Comparison of ENCODE assay signal across 32 cellular contexts in the genomic region with DNA sequence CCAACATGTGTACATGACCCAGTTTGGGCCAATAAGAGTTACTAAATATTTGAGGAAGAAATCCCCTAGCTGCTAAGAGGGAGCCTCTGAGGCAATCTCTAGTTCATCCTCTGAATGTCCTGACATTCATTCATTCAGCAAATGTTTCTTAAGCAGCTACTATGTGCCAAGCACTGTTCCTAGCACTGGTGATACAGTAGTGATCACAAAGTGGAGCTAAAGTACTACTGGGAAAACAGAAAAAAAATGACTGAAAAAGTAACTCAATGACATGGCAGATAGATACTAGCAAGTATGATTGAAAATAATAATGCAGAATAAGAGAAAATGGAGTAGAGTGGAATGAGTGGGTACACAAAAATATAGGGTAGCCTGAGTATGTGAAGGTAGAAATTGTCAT.
"Had no signal": no experiment of that assay in that cellular context is flagged by ENCODE, and none has a peak within 500 bp of the region (broad histone marks: within the 10 kb centered on the region; RNA-seq: fewer than 3 reads in every experiment).

No MANE protein-coding gene starts in this region.

- H3K4me3 ChIP-seq: ascending aorta, esophagus muscularis mucosa, gastrocnemius medialis, pancreas, prostate gland, sigmoid colon, thoracic aorta, uterus had no signal

- H3K27me3 ChIP-seq: ascending aorta, esophagus muscularis mucosa, gastrocnemius medialis, pancreas, sigmoid colon, uterus had no signal

- H3K27me3 Mint-ChIP-seq: activated naive CD4-positive, alpha-beta T cell treated with anti-CD3 and anti-CD28 coated beads, Interleukin-2, amount 10 ng/mL, durations not matched to agents 7 days and 5 days; activated naive CD8-positive, alpha-beta T cell treated with anti-CD3 and anti-CD28 coated beads, Interleukin-2, amount 10 ng/mL, durations not matched to agents 7 days and 5 days; brain; stimulated activated naive CD8-positive, alpha-beta T cell treated with anti-CD3 and anti-CD28 coated beads, Interleukin-15, Interleukin-2, amounts not matched to agents 100 ng/mL and 50 ng/mL, for 24 hours had no signal

- H3K4me3 Mint-ChIP-seq: activated CD4-positive, alpha-beta memory T cell treated with anti-CD3 and anti-CD28 coated beads for 36 hours; activated naive CD4-positive, alpha-beta T cell treated with anti-CD3 and anti-CD28 coated beads, Interleukin-2, amount 10 ng/mL, durations not matched to agents 7 days and 5 days; activated naive CD8-positive, alpha-beta T cell treated with anti-CD3 and anti-CD28 coated beads, Interleukin-2, amount 10 ng/mL, durations not matched to agents 7 days and 5 days; activated T-helper 1 cell treated with anti-CD3 and anti-CD28 coated beads, Interleukin-12 subunit alpha, Interleukin-12 subunit beta, Interleukin-2, Interleukin-4 antibody, amounts not matched to agents 30 ng/mL and 10 ng/mL and 1 ng/mL, durations not matched to agents 14 hours and 24 hours and 36 hours; brain; endodermal cell; memory B cell; naive thymus-derived CD4-positive, alpha-beta T cell; stimulated activated effector memory CD8-positive, alpha-beta T cell treated with anti-CD3 and anti-CD28 coated beads, Interleukin-12 subunit alpha, Interleukin-12 subunit beta, amount 100 ng/mL, for 72 hours; stimulated activated naive CD8-positive, alpha-beta T cell treated with anti-CD3 and anti-CD28 coated beads, Interleukin-15, Interleukin-2, amounts not matched to agents 100 ng/mL and 50 ng/mL, for 24 hours had no signal

- H3K27ac ChIP-seq: ascending aorta, esophagus muscularis mucosa, gastrocnemius medialis, pancreas, prostate gland, sigmoid colon, thoracic aorta, uterus, VCaP had no signal

- H3K36me3 ChIP-seq: esophagus muscularis mucosa, gastrocnemius medialis, pancreas, prostate gland, sigmoid colon, thoracic aorta, uterus had no signal

- H3K36me3 Mint-ChIP-seq: activated CD4-positive, alpha-beta memory T cell treated with anti-CD3 and anti-CD28 coated beads for 36 hours; activated naive CD4-positive, alpha-beta T cell treated with anti-CD3 and anti-CD28 coated beads, Interleukin-2, amount 10 ng/mL, durations not matched to agents 7 days and 5 days; activated naive CD8-positive, alpha-beta T cell treated with anti-CD3 and anti-CD28 coated beads, Interleukin-2, amount 10 ng/mL, durations not matched to agents 7 days and 5 days; naive thymus-derived CD4-positive, alpha-beta T cell; stimulated activated effector memory CD8-positive, alpha-beta T cell treated with anti-CD3 and anti-CD28 coated beads, Interleukin-12 subunit alpha, Interleukin-12 subunit beta, amount 100 ng/mL, for 72 hours had no signal

- FAIRE-seq: pancreas, small intestine, TTC549 had no signal

- H3K9me3 Mint-ChIP-seq: activated CD4-positive, alpha-beta memory T cell treated with anti-CD3 and anti-CD28 coated beads for 36 hours; activated T-helper 1 cell treated with anti-CD3 and anti-CD28 coated beads, Interleukin-12 subunit alpha, Interleukin-12 subunit beta, Interleukin-2, Interleukin-4 antibody, amounts not matched to agents 30 ng/mL and 10 ng/mL and 1 ng/mL, durations not matched to agents 14 hours and 24 hours and 36 hours had no signal

- DNase-seq: activated CD4-positive, alpha-beta memory T cell treated with anti-CD3 and anti-CD28 coated beads for 36 hours; activated CD4-positive, alpha-beta T cell treated with anti-CD3 and anti-CD28 coated beads for 48 hours; activated CD8-positive, alpha-beta memory T cell treated with anti-CD3 and anti-CD28 coated beads, Interleukin-2, amount 50 U/mL, for 4 hours; activated effector memory CD4-positive, alpha-beta T cell treated with anti-CD3 and anti-CD28 coated beads, Interleukin-2, amount 50 U/mL, for 16 hours; activated naive CD4-positive, alpha-beta T cell treated with anti-CD3 and anti-CD28 coated beads, Interleukin-2, amount 10 ng/mL, durations not matched to agents 7 days and 5 days; activated naive CD8-positive, alpha-beta T cell treated with anti-CD3 and anti-CD28 coated beads, Interleukin-2, amount 10 ng/mL, durations not matched to agents 7 days and 5 days; activated T-cell treated with anti-CD3 and anti-CD28 coated beads, Interleukin-2, amount 50 U/mL, for 1 hour; central memory CD4-positive, alpha-beta T cell; endodermal cell; gastrocnemius medialis; glutamatergic neuron; islet precursor cell; left cardiac atrium; midbrain; naive thymus-derived CD4-positive, alpha-beta T cell; pancreas; sigmoid colon; small intestine; stimulated activated CD4-positive, alpha-beta T cell treated with anti-CD3 and anti-CD28 coated beads, Interleukin-4, amount 100 ng/mL, for 24 hours; uterus had no signal

- ATAC-seq: activated CD4-positive, CD25-positive, alpha-beta regulatory T cell treated with anti-CD3 and anti-CD28 coated beads, Interleukin-2, amount 50 U/mL, for 24 hours; gastrocnemius medialis; left cardiac atrium; naive thymus-derived CD4-positive, alpha-beta T cell; pancreas; stimulated activated effector memory CD8-positive, alpha-beta T cell treated with anti-CD3 and anti-CD28 coated beads, Interleukin-12 subunit alpha, Interleukin-12 subunit beta, amount 100 ng/mL, for 72 hours had no signal

- H3K27ac Mint-ChIP-seq: activated CD4-positive, alpha-beta memory T cell treated with anti-CD3 and anti-CD28 coated beads for 36 hours; activated naive CD4-positive, alpha-beta T cell treated with anti-CD3 and anti-CD28 coated beads, Interleukin-2, amount 10 ng/mL, durations not matched to agents 7 days and 5 days; activated naive CD8-positive, alpha-beta T cell treated with anti-CD3 and anti-CD28 coated beads, Interleukin-2, amount 10 ng/mL, durations not matched to agents 7 days and 5 days; activated T-helper 1 cell treated with anti-CD3 and anti-CD28 coated beads, Interleukin-12 subunit alpha, Interleukin-12 subunit beta, Interleukin-2, Interleukin-4 antibody, amounts not matched to agents 30 ng/mL and 10 ng/mL and 1 ng/mL, durations not matched to agents 14 hours and 24 hours and 36 hours; brain; endodermal cell; memory B cell; naive thymus-derived CD4-positive, alpha-beta T cell; stimulated activated effector memory CD8-positive, alpha-beta T cell treated with anti-CD3 and anti-CD28 coated beads, Interleukin-12 subunit alpha, Interleukin-12 subunit beta, amount 100 ng/mL, for 72 hours; stimulated activated naive CD8-positive, alpha-beta T cell treated with anti-CD3 and anti-CD28 coated beads, Interleukin-15, Interleukin-2, amounts not matched to agents 100 ng/mL and 50 ng/mL, for 24 hours had no signal

- H3K4me1 Mint-ChIP-seq: activated naive CD4-positive, alpha-beta T cell treated with anti-CD3 and anti-CD28 coated beads, Interleukin-2, amount 10 ng/mL, durations not matched to agents 7 days and 5 days; activated naive CD8-positive, alpha-beta T cell treated with anti-CD3 and anti-CD28 coated beads, Interleukin-2, amount 10 ng/mL, durations not matched to agents 7 days and 5 days; endodermal cell; memory B cell; naive thymus-derived CD4-positive, alpha-beta T cell; stimulated activated effector memory CD8-positive, alpha-beta T cell treated with anti-CD3 and anti-CD28 coated beads, Interleukin-12 subunit alpha, Interleukin-12 subunit beta, amount 100 ng/mL, for 72 hours had no signal

- H3K4me1 ChIP-seq: ascending aorta, esophagus muscularis mucosa, gastrocnemius medialis, pancreas, prostate gland, sigmoid colon, uterus had no signal

- H3K9me3 ChIP-seq: ascending aorta, esophagus muscularis mucosa, gastrocnemius medialis, pancreas, prostate gland, sigmoid colon, thoracic aorta, uterus had no signal
